In genomic region chr22:47928626-47929025, GRCh38 we compare ENCODE assay signal across 17 cellular contexts.
DNase-seq lines count a peak whose midpoint lies in the region; ATAC-seq and TF ChIP-seq lines count a peak whose summit lies in the region.
"Had no signal": no experiment of that assay in that cellular context is flagged by ENCODE, and none has a peak within 500 bp of the region (broad histone marks: within the 10 kb centered on the region; RNA-seq: fewer than 3 reads in every experiment).

No MANE protein-coding gene starts in this region.

- no peak for TF ChIP-seq EP300 in transverse colon (IDR thresholded peaks at IDR 0.05; ENCODE audit: low read depth)

- H3K9me3 ChIP-seq in OCI-LY7 (ENCODE audit: low read length) (peaks cover 10% of the 10 kb centered on the region; the same call in 1 of the 2 replicates), thyroid gland (no peaks in the 10 kb centered on the region), transverse colon (no peaks in the 10 kb centered on the region), PC-3 (ENCODE audit: low read length) (no peaks in the 10 kb centered on the region)
- H3K9me3 ChIP-seq: A549 had no signal

- DNase-seq in Caki2 (ENCODE audit: low read depth) (peak; percentile 61), OCI-LY7 (ENCODE audit: low spot score) (peak; percentile 56), kidney epithelial cell (ENCODE audit: low read depth) (peak; percentile 28), thyroid gland (peak; percentile 45 to 66), transverse colon (no peak), LoVo (ENCODE audit: low spot score) (no peak), PC-3 (no peak)
- DNase-seq: CD4-positive, alpha-beta T cell; H9; IMR-90; NCI-H1417; NCI-H2029; NCI-H524; Peyer's patch; Right ventricle myocardium superior had no signal

- in situ Hi-C loops in Caki2 (cut with HindIII; ENCODE audit: low pct_unique_long_range_greater_than_20kb, low sequenced_read_pairs): no loop called here
- in situ Hi-C loops in transverse colon (cut with MboI; ENCODE audit: low pct_ligation_motif_present in 1 of 4, low pct_unique_long_range_greater_than_20kb in 1 of 4, low sequenced_read_pairs in 3 of 4): no loop called here

- H4K20me1 ChIP-seq in OCI-LY7 (ENCODE audit: insufficient read depth, low read length) (no peaks in the 10 kb centered on the region), PC-3 (ENCODE audit: low read length) (no peaks in the 10 kb centered on the region)

- H3K79me2 ChIP-seq in OCI-LY7 (ENCODE audit: insufficient read depth, low read depth, low read length): no peaks in the 10 kb centered on the region
- no peaks in the 10 kb centered on the region for H3K79me2 ChIP-seq in PC-3 (ENCODE audit: low read length)

- no peak overlapping the region for H3K4me3 ChIP-seq in OCI-LY7 (ENCODE audit: low read depth, low read length, poor library complexity, severe bottlenecking)
- H3K4me3 ChIP-seq in kidney epithelial cell (ENCODE audit: low read depth, low read length): no peak overlapping the region
- H3K4me3 ChIP-seq in thyroid gland (replicated peaks in 1 of 3): no peak overlapping the region
- H3K4me3 ChIP-seq in transverse colon: no peak overlapping the region
- H3K4me3 ChIP-seq in PC-3 (ENCODE audit: low read length): no peak overlapping the region
- H3K4me3 ChIP-seq: A549, Peyer's patch had no signal

- CTCF ChIA-PET in OCI-LY7 (lab: Charles Lee; ENCODE audit: unreplicated experiment): interaction anchor here (1.5 kb wide), 1 partner anchor 9 kb away, joined by 3 read pairs; no protein-coding TSS in a partner anchor
- CTCF ChIA-PET in PC-3 (lab: Charles Lee): no interaction called here

- no peak for TF ChIP-seq POLR2A in thyroid gland (IDR thresholded peaks at IDR 0.05)
- TF ChIP-seq POLR2A in transverse colon (IDR thresholded peaks at IDR 0.05): no peak

- H3K4me2 ChIP-seq in OCI-LY7 (ENCODE audit: low read length) (peak overlapping the region; percentile 48), PC-3 (ENCODE audit: low read length) (no peak overlapping the region)
- H3K4me2 ChIP-seq: A549 had no signal

- H3K9me2 ChIP-seq in OCI-LY7 (ENCODE audit: insufficient read depth, low read length): no peaks in the 10 kb centered on the region
- H3K9me2 ChIP-seq in PC-3 (replicated peaks; ENCODE audit: low read length): no peaks in the 10 kb centered on the region

- H3K4me1 ChIP-seq in OCI-LY7 (ENCODE audit: insufficient read depth, low read length, poor library complexity, severe bottlenecking): peaks cover 26% of the 10 kb centered on the region
- H3K4me1 ChIP-seq in thyroid gland: peaks cover 30 to 40% of the 10 kb centered on the region in 2 donors
- no peaks in the 10 kb centered on the region for H3K4me1 ChIP-seq in transverse colon
- H3K4me1 ChIP-seq in PC-3 (ENCODE audit: insufficient read depth, low read length): no peaks in the 10 kb centered on the region
- H3K4me1 ChIP-seq: A549, Peyer's patch had no signal

- WGBS in thyroid gland, 2 donors: 23 to 35% methylated on average over 4 of the region's 4 CpGs
- WGBS in transverse colon (ENCODE audit: low coverage in 1 of 2), 2 donors: 36 to 37% methylated on average over 4 of the region's 4 CpGs

- H3K9ac ChIP-seq in PC-3 (ENCODE audit: low read length): no peak overlapping the region

- H2AFZ ChIP-seq in OCI-LY7 (ENCODE audit: low read length) (peak overlapping the region; percentile 69), PC-3 (ENCODE audit: low read length) (no peak overlapping the region)

- no peak for ATAC-seq in PC-3
- ATAC-seq: A549, SK-N-SH treated with all-trans-retinoic acid at 6 μM for 48 hours had no signal

- TF ChIP-seq CTCF in OCI-LY7 (conservative IDR thresholded peaks at IDR 0.05; ENCODE audit: low read length): no peak
- TF ChIP-seq CTCF in kidney epithelial cell (IDR thresholded peaks at IDR 0.05; ENCODE audit: insufficient read depth, low read length, poor library complexity, severe bottlenecking): no peak
- no peak for TF ChIP-seq CTCF in thyroid gland (IDR thresholded peaks at IDR 0.05)
- no peak for TF ChIP-seq CTCF in transverse colon (IDR thresholded peaks at IDR 0.05)
- no peak for TF ChIP-seq CTCF in PC-3 (conservative IDR thresholded peaks at IDR 0.05; ENCODE audit: low read depth, low read length)

- BruUV-seq in OCI-LY7 (replicated peaks; lab: Mats Ljungman, UMichigan) (no TSS peak), PC-3 (replicated peaks; lab: Mats Ljungman, UMichigan) (no TSS peak)

- POLR2A ChIA-PET in OCI-LY7 (lab: Charles Lee): interaction anchor here (0.5 to 1.3 kb wide), 9 partner anchors 8 to 162 kb away, joined by 3 to 7 read pairs (median 3); no protein-coding TSS in a partner anchor
- POLR2A ChIA-PET in PC-3 (lab: Charles Lee; ENCODE audit: unreplicated experiment): no interaction called here

- peak overlapping the region; percentile 46 for H3K27ac ChIP-seq in OCI-LY7 (ENCODE audit: low read depth, low read length, poor library complexity, severe bottlenecking)
- peak overlapping the region; percentile 60 to 71 (median 67) for H3K27ac ChIP-seq in thyroid gland
- no peak overlapping the region for H3K27ac ChIP-seq in transverse colon
- H3K27ac ChIP-seq in PC-3 (ENCODE audit: low read length): no peak overlapping the region
- H3K27ac ChIP-seq: A549, Peyer's patch had no signal

- H3F3A ChIP-seq in PC-3 (ENCODE audit: low read length, unreplicated experiment): no peaks in the 10 kb centered on the region

- intact Hi-C loops in OCI-LY7 (cut with micrococcal nuclease; ENCODE audit: unreplicated experiment): no loop called here
- intact Hi-C loops in thyroid gland (cut with DNase I): no loop called here
- intact Hi-C loops in transverse colon (cut with DNase I; ENCODE audit: low total_unique reads): no loop called here
- intact Hi-C loops in PC-3 (cut with micrococcal nuclease): no loop called here

- H3K27me3 ChIP-seq in kidney epithelial cell (ENCODE audit: control insufficient read depth, insufficient read depth, low read length) (no peaks in the 10 kb centered on the region), thyroid gland (no peaks in the 10 kb centered on the region), transverse colon (no peaks in the 10 kb centered on the region), PC-3 (ENCODE audit: low read length) (no peaks in the 10 kb centered on the region)
- H3K27me3 ChIP-seq: Peyer's patch had no signal

- no peaks in the 10 kb centered on the region; the same call in 1 of the 2 replicates for H3K36me3 ChIP-seq in OCI-LY7 (ENCODE audit: insufficient read depth, low read length)
- H3K36me3 ChIP-seq in kidney epithelial cell (ENCODE audit: control insufficient read depth, insufficient read depth, low read length): no peaks in the 10 kb centered on the region
- H3K36me3 ChIP-seq in thyroid gland: no peaks in the 10 kb centered on the region
- no peaks in the 10 kb centered on the region for H3K36me3 ChIP-seq in transverse colon
- no peaks in the 10 kb centered on the region for H3K36me3 ChIP-seq in PC-3 (ENCODE audit: low read depth, low read length)
- H3K36me3 ChIP-seq: Peyer's patch had no signal

Comparison
In these comparisons a context has a peak if more than half of its experiments do, and no peak if none do; other contexts are left out.
1. DNase-seq: peak in Caki2 (single experiment), OCI-LY7 (single experiment), kidney epithelial cell (single experiment) and thyroid gland (2 of 2); none in transverse colon (single experiment), LoVo (single experiment) and PC-3 (single experiment).
2. H3K27ac ChIP-seq: peak in OCI-LY7 (single experiment) and thyroid gland (3 of 3); none in transverse colon (0 of 4) and PC-3 (single experiment).